1 cellular context compared by ENCODE assay signal in genomic region chr10:132322621-132323048, GRCh38.
TF ChIP-seq lines count a peak whose summit lies in the region.

No MANE protein-coding gene starts in this region.

TF ChIP-seq in HCT116, 20 proteins besides CTCF, POLR2A, EP300 and RAD21 (continued from another document):
- no peak for TF ChIP-seq REST (IDR thresholded peaks at IDR 0.05; ENCODE audit: low read depth)
